23 cellular contexts compared by ENCODE assay signal in the genomic region with DNA sequence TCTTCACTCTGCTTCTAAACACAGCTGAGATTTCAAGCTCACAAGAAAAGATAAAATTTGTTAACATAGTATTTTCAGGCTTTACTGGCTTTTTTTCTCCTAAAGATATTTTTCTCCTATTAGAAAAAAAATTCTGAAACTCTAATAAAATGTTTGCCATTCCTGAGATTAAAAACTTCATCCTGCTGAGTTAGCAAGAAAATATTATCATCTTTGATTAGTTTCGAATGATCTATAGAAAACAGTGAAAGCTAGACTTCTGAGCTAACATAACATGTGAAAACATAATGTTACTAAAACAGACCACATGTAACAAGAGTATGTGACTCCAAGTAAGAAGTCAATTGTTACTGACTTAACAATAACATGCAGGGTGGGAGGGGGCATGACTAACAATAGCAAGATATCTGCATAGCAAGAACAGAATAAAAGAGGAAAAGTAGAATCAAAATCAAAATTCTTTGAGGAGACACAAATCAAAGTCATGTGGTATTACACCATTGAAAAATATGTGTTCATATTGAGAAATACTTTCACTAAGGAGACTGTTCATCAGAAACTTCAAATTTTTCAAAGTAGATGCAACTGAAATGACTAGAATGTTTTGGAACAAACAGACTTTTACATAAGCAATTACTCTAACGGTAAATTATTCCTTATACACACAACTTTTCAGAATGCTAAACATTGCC. TPM values are rescaled to one million over a fixed set of nuclear protein-coding genes. Genes with fewer than 3 reads are reported as not detected.
DNase-seq lines count a peak whose midpoint lies in the region; FAIRE-seq and TF ChIP-seq lines count a peak whose summit lies in the region.
"Had no signal": no experiment of that assay in that cellular context is flagged by ENCODE, and none has a peak within 500 bp of the region (broad histone marks: within the 10 kb centered on the region; RNA-seq: fewer than 3 reads in every experiment).

No MANE protein-coding gene starts in this region.

- peak overlapping the region; percentile 64 for H3K27ac ChIP-seq in osteoblast (ENCODE audit: low read depth, low read length)
- H3K27ac ChIP-seq: esophagus muscularis mucosa, heart left ventricle, parathyroid adenoma had no signal

- H3K27me3 Mint-ChIP-seq in HFFc6 (ENCODE audit: insufficient read depth) = no peaks in the 10 kb centered on the region
- no peaks in the 10 kb centered on the region for H3K27me3 Mint-ChIP-seq in activated T-helper 2 cell treated with anti-CD3 and anti-CD28 coated beads, Interferon-gamma antibody, Interleukin-2, Interleukin-4, amounts not matched to agents 10 μg/mL and 5 μg/mL and 100 μg/mL, durations not matched to agents 14 hours and 24 hours and 36 hours (ENCODE audit: low read depth)
- H3K27me3 Mint-ChIP-seq: CD4-positive, alpha-beta memory T cell had no signal

- peak; percentile 44 for FAIRE-seq in D721Med (lab: Jason Lieb, UNC)

- no peak overlapping the region for H3K4me3 ChIP-seq in osteoblast (ENCODE audit: insufficient read depth, low read length)
- H3K4me3 ChIP-seq: esophagus muscularis mucosa, heart left ventricle had no signal

- H3K4me3 Mint-ChIP-seq in HFFc6 = no peak overlapping the region
- no peak overlapping the region for H3K4me3 Mint-ChIP-seq in activated T-helper 2 cell treated with anti-CD3 and anti-CD28 coated beads, Interferon-gamma antibody, Interleukin-2, Interleukin-4, amounts not matched to agents 10 μg/mL and 5 μg/mL and 100 μg/mL, durations not matched to agents 14 hours and 24 hours and 36 hours (ENCODE audit: low read depth)
- H3K4me3 Mint-ChIP-seq: activated T-helper 1 cell treated with anti-CD3 and anti-CD28 coated beads, Interleukin-12 subunit alpha, Interleukin-12 subunit beta, Interleukin-2, Interleukin-4 antibody, amounts not matched to agents 30 ng/mL and 10 ng/mL and 1 ng/mL, durations not matched to agents 14 hours and 24 hours and 36 hours; CD4-positive, alpha-beta memory T cell; mesothelial cell of epicardium; natural killer cell had no signal

- DNase-seq in D721Med (ENCODE audit: insufficient read length, low spot score) (no peak), HFFc6 (no peak), dermis blood vessel endothelial cell (peak; percentile 36), osteoblast (ENCODE audit: insufficient read length, low spot score, missing footprints) (no peak)
- no peak for DNase-seq in activated T-helper 2 cell treated with anti-CD3 and anti-CD28 coated beads, Interferon-gamma antibody, Interleukin-2, Interleukin-4, amounts not matched to agents 10 μg/mL and 5 μg/mL and 100 μg/mL, durations not matched to agents 14 hours and 24 hours and 36 hours (ENCODE audit: low spot score)
- no peak for DNase-seq in activated T-cell treated with anti-CD3 and anti-CD28 coated beads, Interleukin-2, amount 50 U/mL, for 48 hours
- DNase-seq in activated CD8-positive, alpha-beta memory T cell treated with anti-CD3 and anti-CD28 coated beads for 24 hours = no peak
- DNase-seq: CD4-positive, alpha-beta memory T cell; cerebellar nuclear complex; effector CD8-positive, alpha-beta T cell; GF-D8; heart left ventricle; Kasumi-1; natural killer cell; NCI-H1048; NCI-H2029 treated with DMSO at 0.1 percent for 48 hours; NCI-H345; substantia nigra had no signal

- peaks cover 33% of the 10 kb centered on the region for H3K4me1 Mint-ChIP-seq in HFFc6 (ENCODE audit: low read depth)
- no peaks in the 10 kb centered on the region for H3K4me1 Mint-ChIP-seq in activated T-helper 2 cell treated with anti-CD3 and anti-CD28 coated beads, Interferon-gamma antibody, Interleukin-2, Interleukin-4, amounts not matched to agents 10 μg/mL and 5 μg/mL and 100 μg/mL, durations not matched to agents 14 hours and 24 hours and 36 hours (ENCODE audit: low read depth)

- peaks cover 12% of the 10 kb centered on the region for H3K4me1 ChIP-seq in osteoblast (ENCODE audit: insufficient read depth, low read length)
- H3K4me1 ChIP-seq: esophagus muscularis mucosa, parathyroid adenoma had no signal

- H3K9me3 ChIP-seq in osteoblast (ENCODE audit: low read depth, low read length) = no peaks in the 10 kb centered on the region
- H3K9me3 ChIP-seq: esophagus muscularis mucosa, heart left ventricle had no signal

- no peak overlapping the region for H2AFZ ChIP-seq in osteoblast (ENCODE audit: low read length)
- H2AFZ ChIP-seq: parathyroid adenoma had no signal

- no peaks in the 10 kb centered on the region for H3K27me3 ChIP-seq in osteoblast (ENCODE audit: insufficient read depth, low read length)
- H3K27me3 ChIP-seq: esophagus muscularis mucosa, heart left ventricle had no signal

- peaks cover 2% of the 10 kb centered on the region for H3K36me3 ChIP-seq in osteoblast (ENCODE audit: insufficient read depth, low read length)

- peaks cover 26% of the 10 kb centered on the region for H3K36me3 Mint-ChIP-seq in HFFc6 (ENCODE audit: low read depth)
- H3K36me3 Mint-ChIP-seq in activated T-helper 2 cell treated with anti-CD3 and anti-CD28 coated beads, Interferon-gamma antibody, Interleukin-2, Interleukin-4, amounts not matched to agents 10 μg/mL and 5 μg/mL and 100 μg/mL, durations not matched to agents 14 hours and 24 hours and 36 hours (ENCODE audit: low read depth) = peaks cover 15% of the 10 kb centered on the region
- H3K36me3 Mint-ChIP-seq: natural killer cell had no signal

- peaks cover 8% of the 10 kb centered on the region for H3K79me2 ChIP-seq in osteoblast (ENCODE audit: insufficient read depth, low read length)

- H3K4me2 ChIP-seq in osteoblast (ENCODE audit: insufficient read depth, low read length) = peak overlapping the region; percentile 1

- H3K9me3 Mint-ChIP-seq in HFFc6 = no peaks in the 10 kb centered on the region
- no peaks in the 10 kb centered on the region for H3K9me3 Mint-ChIP-seq in activated T-helper 2 cell treated with anti-CD3 and anti-CD28 coated beads, Interferon-gamma antibody, Interleukin-2, Interleukin-4, amounts not matched to agents 10 μg/mL and 5 μg/mL and 100 μg/mL, durations not matched to agents 14 hours and 24 hours and 36 hours
- H3K9me3 Mint-ChIP-seq: activated naive CD4-positive, alpha-beta T cell treated with anti-CD3 and anti-CD28 coated beads, Interleukin-2, amount 50 U/mL, for 72 hours; activated T-helper 1 cell treated with anti-CD3 and anti-CD28 coated beads, Interleukin-12 subunit alpha, Interleukin-12 subunit beta, Interleukin-2, Interleukin-4 antibody, amounts not matched to agents 30 ng/mL and 10 ng/mL and 1 ng/mL, durations not matched to agents 14 hours and 24 hours and 36 hours; CD4-positive, alpha-beta memory T cell; natural killer cell had no signal

- peak overlapping the region; percentile 47; the same call in 1 of the 2 replicates for H3K27ac Mint-ChIP-seq in HFFc6
- no peak overlapping the region for H3K27ac Mint-ChIP-seq in activated T-helper 2 cell treated with anti-CD3 and anti-CD28 coated beads, Interferon-gamma antibody, Interleukin-2, Interleukin-4, amounts not matched to agents 10 μg/mL and 5 μg/mL and 100 μg/mL, durations not matched to agents 14 hours and 24 hours and 36 hours
- H3K27ac Mint-ChIP-seq: activated naive CD4-positive, alpha-beta T cell treated with anti-CD3 and anti-CD28 coated beads, Interleukin-2, amount 50 U/mL, for 72 hours; activated T-helper 1 cell treated with anti-CD3 and anti-CD28 coated beads, Interleukin-12 subunit alpha, Interleukin-12 subunit beta, Interleukin-2, Interleukin-4 antibody, amounts not matched to agents 30 ng/mL and 10 ng/mL and 1 ng/mL, durations not matched to agents 14 hours and 24 hours and 36 hours; mesothelial cell of epicardium had no signal

- no peaks in the 10 kb centered on the region for H4K20me1 ChIP-seq in osteoblast (ENCODE audit: insufficient read depth, low read length)

- intact Hi-C loops in activated T-helper 2 cell treated with anti-CD3 and anti-CD28 coated beads, Interferon-gamma antibody, Interleukin-2, Interleukin-4, amounts not matched to agents 10 μg/mL and 5 μg/mL and 100 μg/mL, durations not matched to agents 14 hours and 24 hours and 36 hours (cut with micrococcal nuclease) = no loop called here

- TF ChIP-seq CTCF in D721Med (IDR thresholded peaks at IDR 0.05; ENCODE audit: insufficient read depth, missing control alignments) (no peak), HFFc6 (IDR thresholded peaks at IDR 0.05) (no peak), osteoblast (IDR thresholded peaks at IDR 0.05; ENCODE audit: extremely low read depth, low read depth, low read length) (no peak)

RNA-seq across cellular contexts. Expression of gene TBCK, which starts 14.5 kb away (rescaled TPM):
- total RNA-seq in HFFc6 (2021; fragmentation: NEBNext Ultra II Directional; extraction: Animal tissue kit (Norgen Biotek cat#: 25700)) = 10 to 100 TPM; 21.4 to 37.0 (median 27.1) TPM
- total RNA-seq in dermis blood vessel endothelial cell = 34.5 and 44.1 TPM in 2 replicates
- 65.1 and 68.8 TPM in 2 replicates for total RNA-seq in osteoblast
- 28.5 and 29.8 TPM in 2 replicates for total RNA-seq in activated T-helper 2 cell treated with anti-CD3 and anti-CD28 coated beads, Interferon-gamma antibody, Interleukin-2, Interleukin-4, amounts not matched to agents 10 μg/mL and 5 μg/mL and 100 μg/mL, durations not matched to agents 14 hours and 24 hours and 36 hours

RNA-seq across cellular contexts. Expression of gene AIMP1, which starts 14.8 kb away (rescaled TPM):
- total RNA-seq in HFFc6 (2021; fragmentation: NEBNext Ultra II Directional; extraction: Animal tissue kit (Norgen Biotek cat#: 25700)) = 10 to 100 TPM; 64.7 to 74.9 (median 70.8) TPM
- 21.3 and 29.4 TPM in 2 replicates for total RNA-seq in dermis blood vessel endothelial cell
- 27.9 and 28.6 TPM in 2 replicates for total RNA-seq in osteoblast
- 72.1 and 72.5 TPM in 2 replicates for total RNA-seq in activated T-helper 2 cell treated with anti-CD3 and anti-CD28 coated beads, Interferon-gamma antibody, Interleukin-2, Interleukin-4, amounts not matched to agents 10 μg/mL and 5 μg/mL and 100 μg/mL, durations not matched to agents 14 hours and 24 hours and 36 hours
